ENCODE assay signal across 21 cellular contexts in genomic region chr6:120675886-120676285, GRCh38.
DNase-seq lines count a peak whose midpoint lies in the region; ATAC-seq, FAIRE-seq and TF ChIP-seq lines count a peak whose summit lies in the region.
"Had no signal": no experiment of that assay in that cellular context is flagged by ENCODE, and none has a peak within 500 bp of the region (broad histone marks: within the 10 kb centered on the region; RNA-seq: fewer than 3 reads in every experiment).

No MANE protein-coding gene starts in this region.

- peaks cover 4% of the 10 kb centered on the region for H3K9me3 Mint-ChIP-seq in activated T-helper 17 cell treated with anti-CD3 and anti-CD28 coated beads, Interleukin-2, amount 50 U/mL, for 72 hours

- no peaks in the 10 kb centered on the region for H3K79me2 ChIP-seq in mammary epithelial cell (ENCODE audit: insufficient read depth, low read length)
- no peaks in the 10 kb centered on the region for H3K79me2 ChIP-seq in GM12878 (ENCODE audit: control insufficient read depth, insufficient read depth, low read length)
- no peaks in the 10 kb centered on the region for H3K79me2 ChIP-seq in keratinocyte (ENCODE audit: control insufficient read depth, insufficient read depth, low read length)

- no peak for FAIRE-seq in GM12878 (lab: Jason Lieb, UNC)
- FAIRE-seq in keratinocyte (lab: Jason Lieb, UNC) = peak; percentile 41
- FAIRE-seq: A204.1, GM18507 had no signal

- POLR2A ChIA-PET in GM12878 (lab: Charles Lee) = interaction anchor here (0.5 kb wide), 1 partner anchor 11 kb away, joined by 4 read pairs; no protein-coding TSS in a partner anchor

- H3K4me3 Mint-ChIP-seq in activated T-helper 17 cell treated with anti-CD3 and anti-CD28 coated beads, Interleukin-2, amount 50 U/mL, for 72 hours = no peak overlapping the region
- H3K4me3 Mint-ChIP-seq: T-cell had no signal

- H3K27ac ChIP-seq in mammary epithelial cell (ENCODE audit: insufficient read depth, low read depth, low read length) = no peak overlapping the region
- no peak overlapping the region for H3K27ac ChIP-seq in breast epithelium
- no peak overlapping the region for H3K27ac ChIP-seq in GM12878 (ENCODE audit: control insufficient read depth, insufficient read depth)
- no peak overlapping the region for H3K27ac ChIP-seq in keratinocyte (ENCODE audit: control insufficient read depth, insufficient read depth, low read length)

- H3K9ac ChIP-seq in mammary epithelial cell (ENCODE audit: insufficient read depth, low read length) (no peak overlapping the region), GM12878 (ENCODE audit: control insufficient read depth, insufficient read depth, low read length) (no peak overlapping the region), keratinocyte (ENCODE audit: control insufficient read depth, extremely low read depth, insufficient read depth, low read length) (no peak overlapping the region)

- no peak overlapping the region for H3K27ac Mint-ChIP-seq in activated T-helper 17 cell treated with anti-CD3 and anti-CD28 coated beads, Interleukin-2, amount 50 U/mL, for 72 hours
- H3K27ac Mint-ChIP-seq: T-cell had no signal

- TF ChIP-seq CTCF in mammary epithelial cell (conservative IDR thresholded peaks at IDR 0.05 in 1 of 2, IDR thresholded peaks at IDR 0.05 in 1 of 2; ENCODE audit: extremely low read depth in 1 of 2, insufficient read depth in 1 of 2, low read depth in 1 of 2, low read length in 2 of 2) (no peak), breast epithelium (IDR thresholded peaks at IDR 0.05) (no peak), GM12878 (IDR thresholded peaks at IDR 0.05 in 2 of 3, conservative IDR thresholded peaks at IDR 0.05 in 1 of 3; ENCODE audit: control insufficient read depth in 2 of 3, extremely low read depth in 1 of 3, insufficient read depth in 1 of 3, low read depth in 3 of 3, low read length in 3 of 3) (no peak), keratinocyte (optimal IDR thresholded peaks at IDR 0.05 in 1 of 3, IDR thresholded peaks at IDR 0.05 in 1 of 3, conservative IDR thresholded peaks at IDR 0.05 in 1 of 3; ENCODE audit: extremely low read depth in 1 of 3, insufficient read depth in 2 of 3, low read length in 3 of 3) (no peak)

- no peaks in the 10 kb centered on the region for H3K9me3 ChIP-seq in mammary epithelial cell (replicated peaks; ENCODE audit: insufficient read depth, low read length)
- peaks cover 0 to 6% of the 10 kb centered on the region in 2 donors for H3K9me3 ChIP-seq in breast epithelium
- H3K9me3 ChIP-seq in GM12878 (replicated peaks; ENCODE audit: control insufficient read depth, insufficient read depth, low read length) = no peaks in the 10 kb centered on the region
- H3K9me3 ChIP-seq in keratinocyte (ENCODE audit: control insufficient read depth, low read depth, low read length) = no peaks in the 10 kb centered on the region
- H3K9me3 ChIP-seq: BE2C had no signal

- H4K20me1 ChIP-seq in mammary epithelial cell (ENCODE audit: insufficient read depth, low read length) (no peaks in the 10 kb centered on the region), GM12878 (ENCODE audit: control insufficient read depth, insufficient read depth) (no peaks in the 10 kb centered on the region), keratinocyte (ENCODE audit: control insufficient read depth, extremely low read depth, insufficient read depth, low read length) (no peaks in the 10 kb centered on the region)

- DNase-seq in mammary epithelial cell = peak; percentile 32
- no peak for DNase-seq in breast epithelium (ENCODE audit: low spot score in 2 of 2)
- peak; percentile 46 for DNase-seq in NCI-H460 (ENCODE audit: extremely low read depth, low read depth)
- no peak for DNase-seq in GM12878 (ENCODE audit: low read depth, low spot score)
- no peak for DNase-seq in keratinocyte (ENCODE audit: low read depth, low spot score)
- no peak for DNase-seq in activated CD8-positive, alpha-beta memory T cell treated with anti-CD3 and anti-CD28 coated beads, Interleukin-2, amount 50 U/mL, for 4 hours
- DNase-seq: BE2C, GOT3, HCEC 1CT, KG1, NCI-H1092, NCI-H146, NCI-H2029, NCI-H2227 treated with DMSO at 0.1 percent for 48 hours, NCI-H524, T-cell had no signal

- no peaks in the 10 kb centered on the region for H3K27me3 ChIP-seq in mammary epithelial cell (ENCODE audit: insufficient read depth, low read length)
- H3K27me3 ChIP-seq in breast epithelium = no peaks in the 10 kb centered on the region
- H3K27me3 ChIP-seq in GM12878 (replicated peaks in 1 of 2; ENCODE audit: control insufficient read depth in 2 of 2, insufficient read depth in 2 of 2, low read length in 1 of 2) = no peaks in the 10 kb centered on the region; a peak in 1 of 4 replicates
- no peaks in the 10 kb centered on the region for H3K27me3 ChIP-seq in keratinocyte (ENCODE audit: control insufficient read depth, extremely low read depth, insufficient read depth, low read length)
- H3K27me3 ChIP-seq: BE2C had no signal

- CTCF ChIA-PET in mammary epithelial cell (lab: Charles Lee; ENCODE audit: low non-redundant PET) = no interaction called here
- CTCF ChIA-PET in GM12878 (lab: Yijun Ruan, JAX) = interaction anchor here (0.5 kb wide), 1 partner anchor 529 kb away, joined by 3 read pairs; no protein-coding TSS in a partner anchor

- SMC1A ChIA-PET in GM12878 (lab: Charles Lee; ENCODE audit: uncharacterized antibody, unreplicated experiment) = no interaction called here

- WGBS in mammary epithelial cell (ENCODE audit: low coverage, missing lambda C conversion rate) = 83% methylated on average over 3 of the region's 3 CpGs
- WGBS in GM12878 (ENCODE audit: insufficient coverage, insufficient replicate concordance, low lambda C conversion rate, missing lambda C conversion rate) = 1% methylated on average over 3 of the region's 3 CpGs

- BruUV-seq in mammary epithelial cell (replicated peaks; lab: Mats Ljungman, UMichigan) (no TSS peak), GM12878 (replicated peaks; lab: Mats Ljungman, UMichigan) (no TSS peak)

- no peak overlapping the region for H3K4me3 ChIP-seq in mammary epithelial cell (replicated peaks in 1 of 3; ENCODE audit: insufficient read depth in 1 of 3, low read depth in 2 of 3, low read length in 3 of 3)
- H3K4me3 ChIP-seq in breast epithelium = no peak overlapping the region
- H3K4me3 ChIP-seq in GM12878 = no peak overlapping the region
- no peak overlapping the region for H3K4me3 ChIP-seq in keratinocyte (ENCODE audit: control insufficient read depth in 2 of 3, extremely low read depth in 1 of 3, insufficient read depth in 2 of 3, low read depth in 1 of 3, low read length in 3 of 3)

- dilution Hi-C loops in mammary epithelial cell (cut with HindIII; ENCODE audit: low sequenced_read_pairs) (loop anchor here (10.0 kb wide), 1 partner anchor 61 kb away; no protein-coding TSS in a partner anchor), keratinocyte (cut with MboI; ENCODE audit: extremely low pct_ligation_motif_present, low sequenced_read_pairs) (no loop called here)

- no peak for TF ChIP-seq EP300 in GM12878 (IDR thresholded peaks at IDR 0.05; ENCODE audit: borderline replicate concordance in 1 of 2, control insufficient read depth in 1 of 2, low read depth in 2 of 2, low read length in 2 of 2)

- H3K36me3 ChIP-seq in mammary epithelial cell (ENCODE audit: insufficient read depth, low read length) (no peaks in the 10 kb centered on the region), breast epithelium (no peaks in the 10 kb centered on the region), GM12878 (ENCODE audit: control insufficient read depth in 2 of 2, insufficient read depth in 2 of 2, low read length in 1 of 2) (no peaks in the 10 kb centered on the region), keratinocyte (ENCODE audit: control insufficient read depth in 2 of 2, extremely low read depth in 1 of 2, insufficient read depth in 2 of 2, low read length in 2 of 2) (no peaks in the 10 kb centered on the region)
- H3K36me3 ChIP-seq: BE2C had no signal

- no peaks in the 10 kb centered on the region for H3K27me3 Mint-ChIP-seq in activated T-helper 17 cell treated with anti-CD3 and anti-CD28 coated beads, Interleukin-2, amount 50 U/mL, for 72 hours
- H3K27me3 Mint-ChIP-seq: T-cell had no signal

- TF ChIP-seq POLR2A in breast epithelium (IDR thresholded peaks at IDR 0.05) (no peak), GM12878 (IDR thresholded peaks at IDR 0.05; ENCODE audit: low read depth, low read length) (no peak)

- H3K4me1 Mint-ChIP-seq in activated T-helper 17 cell treated with anti-CD3 and anti-CD28 coated beads, Interleukin-2, amount 50 U/mL, for 72 hours = no peaks in the 10 kb centered on the region
- H3K4me1 Mint-ChIP-seq: T-cell had no signal

- ATAC-seq in GM12878 (peak; percentile 38; the same call in 1 of the 3 replicates), HG02870 (IDR thresholded peaks at IDR 0.05; ENCODE audit: unreplicated experiment) (no peak)
- no peak for ATAC-seq in activated T-helper 17 cell treated with anti-CD3 and anti-CD28 coated beads, Interleukin-2, amount 50 U/mL, for 72 hours (replicated peaks)
- ATAC-seq: SK-N-SH treated with all-trans-retinoic acid at 6 μM for 48 hours, T-cell had no signal

- H2AFZ ChIP-seq in mammary epithelial cell (ENCODE audit: low read depth, low read length) (peak overlapping the region; percentile 2), GM12878 (ENCODE audit: control insufficient read depth, low read depth, low read length) (no peak overlapping the region), keratinocyte (ENCODE audit: control insufficient read depth, low read length) (peak overlapping the region; percentile 18)

- TF ChIP-seq RAD21 in GM12878 (IDR thresholded peaks at IDR 0.05; ENCODE audit: insufficient read depth, low read depth, low read length) = no peak

- H3K4me1 ChIP-seq in mammary epithelial cell (ENCODE audit: insufficient read depth, low read length) (no peaks in the 10 kb centered on the region), breast epithelium (no peaks in the 10 kb centered on the region), GM12878 (ENCODE audit: control insufficient read depth, insufficient read depth, low read length) (no peaks in the 10 kb centered on the region), keratinocyte (ENCODE audit: control insufficient read depth, extremely low read depth, insufficient read depth, low read length) (no peaks in the 10 kb centered on the region)
- H3K4me1 ChIP-seq: BE2C had no signal

- in situ Hi-C loops in mammary epithelial cell (cut with MboI; ENCODE audit: low sequenced_read_pairs in 2 of 2) (no loop called here), GM12878 (cut with MboI) (no loop called here)

- no peaks in the 10 kb centered on the region for H3K36me3 Mint-ChIP-seq in activated T-helper 17 cell treated with anti-CD3 and anti-CD28 coated beads, Interleukin-2, amount 50 U/mL, for 72 hours (ENCODE audit: low read depth)
- H3K36me3 Mint-ChIP-seq: T-cell had no signal

- no peaks in the 10 kb centered on the region for H3K9me1 ChIP-seq in keratinocyte (ENCODE audit: control insufficient read depth, extremely low read depth, insufficient read depth, low read length)

- RAD21 ChIA-PET in GM12878 (lab: Charles Lee; ENCODE audit: unreplicated experiment) = no interaction called here

- intact Hi-C loops in mammary epithelial cell (cut with micrococcal nuclease) = no loop called here
- intact Hi-C loops in breast epithelium (cut with DNase I; ENCODE audit: low total_unique reads) = no loop called here
- intact Hi-C loops in GM12878 (cut with micrococcal nuclease; ENCODE audit: unreplicated experiment) = no loop called here

- H3K4me2 ChIP-seq in mammary epithelial cell (ENCODE audit: insufficient read depth, low read depth, low read length) (no peak overlapping the region), GM12878 (ENCODE audit: control insufficient read depth, insufficient read depth) (no peak overlapping the region), keratinocyte (ENCODE audit: control insufficient read depth, extremely low read depth, insufficient read depth, low read depth, low read length) (no peak overlapping the region)

Comparison
In these comparisons a context has a peak if more than half of its experiments do, and no peak if none do; other contexts are left out.
1. DNase-seq: peak in mammary epithelial cell (single experiment) and NCI-H460 (single experiment); none in breast epithelium (0 of 2), GM12878 (single experiment), keratinocyte (single experiment) and activated CD8-positive, alpha-beta memory T cell treated with anti-CD3 and anti-CD28 coated beads, Interleukin-2, amount 50 U/mL, for 4 hours (single experiment).